8 cellular contexts compared by ENCODE assay signal in the genomic region with DNA sequence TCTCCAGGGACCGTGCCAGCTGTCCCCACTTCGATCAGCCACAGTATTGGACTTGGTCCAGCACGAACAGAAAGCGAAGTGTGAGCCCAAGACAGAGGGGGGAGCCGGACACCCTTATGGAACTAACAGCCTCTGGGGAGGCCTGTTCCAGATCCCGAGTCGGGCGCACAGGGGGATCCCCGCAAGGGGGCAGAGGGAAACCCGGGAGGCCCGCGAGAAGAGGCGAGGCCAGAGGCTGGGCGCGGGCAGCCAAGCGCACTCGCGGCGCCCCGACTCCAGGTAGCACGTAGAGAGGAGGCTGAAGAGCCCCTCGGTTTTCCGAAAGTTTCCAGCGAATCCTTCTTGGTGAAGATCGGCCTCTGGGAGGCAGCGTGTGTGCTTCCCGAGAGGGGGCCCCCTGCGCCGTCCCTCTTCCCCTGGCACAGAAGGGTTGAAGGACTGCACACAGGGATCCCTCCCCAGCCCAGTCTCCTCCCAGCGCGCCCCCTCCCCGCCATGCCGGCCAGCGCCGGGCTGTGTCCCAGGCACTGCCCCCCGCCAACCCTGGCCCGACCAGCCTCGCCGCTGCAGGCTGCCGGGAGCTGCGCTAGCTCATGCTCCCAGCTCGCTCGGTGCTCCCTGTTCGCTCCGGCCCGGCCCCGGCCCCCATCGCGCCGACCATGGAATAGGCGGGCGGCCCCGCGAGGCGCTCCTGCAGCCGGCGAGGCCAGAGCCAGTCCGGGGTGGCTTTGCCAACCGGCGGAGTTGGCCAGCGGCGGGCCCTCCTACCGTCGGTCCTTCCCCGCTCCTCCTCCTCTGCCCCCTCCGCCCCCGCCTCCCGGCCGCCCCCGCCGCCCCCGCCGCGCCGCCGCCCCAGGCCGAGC. TPM values are rescaled to one million over a fixed set of nuclear protein-coding genes. Genes with fewer than 3 reads are reported as not detected.
A peak's percentile ranks its signal among the peaks of the same experiment; 100 is the strongest.
DNase-seq lines count a peak whose midpoint lies in the region; ATAC-seq, FAIRE-seq and TF ChIP-seq lines count a peak whose summit lies in the region.

No MANE protein-coding gene starts in this region.

- H3K9ac ChIP-seq in mammary epithelial cell (ENCODE audit: insufficient read depth, low read length), result no peak overlapping the region

- ATAC-seq in left lung, result peak; percentile 54
- ATAC-seq in HG03097 (IDR thresholded peaks at IDR 0.05; ENCODE audit: low FRiP score, unreplicated experiment), result no peak

- H3K9me3 ChIP-seq in mammary epithelial cell (replicated peaks; ENCODE audit: insufficient read depth, low read length) (no peaks in the 10 kb centered on the region), left lung (no peaks in the 10 kb centered on the region), testis (no peaks in the 10 kb centered on the region)

- no peak overlapping the region for H3K27ac ChIP-seq in HL-60 (replicated peaks)
- H3K27ac ChIP-seq in mammary epithelial cell (ENCODE audit: insufficient read depth, low read depth, low read length), result no peak overlapping the region
- H3K27ac ChIP-seq in left lung, result peak overlapping the region in 1 of 2 donors; percentile 18
- H3K27ac ChIP-seq in testis, result peak overlapping the region; percentile 39 to 50

- CTCF ChIA-PET in mammary epithelial cell (lab: Charles Lee; ENCODE audit: low non-redundant PET), result no interaction called here

- no peaks in the 10 kb centered on the region for H3K79me2 ChIP-seq in mammary epithelial cell (ENCODE audit: insufficient read depth, low read length)

- in situ Hi-C loops in mammary epithelial cell (cut with MboI; ENCODE audit: low sequenced_read_pairs in 2 of 2), result loop anchor here in 1 of 2 donors (25.0 kb wide), 1 partner anchor 575 kb away; no protein-coding TSS in a partner anchor

- H4K20me1 ChIP-seq in mammary epithelial cell (ENCODE audit: insufficient read depth, low read length), result no peaks in the 10 kb centered on the region

- 25% methylated on average over 4 of the region's 77 CpGs for WGBS in mammary epithelial cell (ENCODE audit: low coverage, missing lambda C conversion rate)
- WGBS in testis, 2 donors, result 0 to 1% methylated on average over 14 to 45 of the region's 77 CpGs

- intact Hi-C loops in mammary epithelial cell (cut with micrococcal nuclease) (no loop called here), left lung (cut with DNase I) (no loop called here), testis (cut with DNase I; ENCODE audit: low total_unique reads) (loop anchor here (10.0 kb wide), 2 partner anchors 373 to 453 kb away; no protein-coding TSS in a partner anchor)

- FAIRE-seq in GM12891 (lab: Jason Lieb, UNC), result no peak

- H3K36me3 ChIP-seq in mammary epithelial cell (ENCODE audit: insufficient read depth, low read length) (no peaks in the 10 kb centered on the region), left lung (no peaks in the 10 kb centered on the region), testis (ENCODE audit: low read depth, missing control alignments) (no peaks in the 10 kb centered on the region)

- TF ChIP-seq POLR2A in testis (IDR thresholded peaks at IDR 0.05) (no peak), GM12891 (IDR thresholded peaks at IDR 0.05; ENCODE audit: low read depth, low read length) (no peak)

- TF ChIP-seq CTCF in HL-60 (IDR thresholded peaks at IDR 0.05; ENCODE audit: insufficient read depth, low read length) (no peak), mammary epithelial cell (conservative IDR thresholded peaks at IDR 0.05 in 1 of 2, IDR thresholded peaks at IDR 0.05 in 1 of 2; ENCODE audit: extremely low read depth in 1 of 2, insufficient read depth in 1 of 2, low read depth in 1 of 2, low read length in 2 of 2) (no peak), left lung (IDR thresholded peaks at IDR 0.05) (no peak), testis (IDR thresholded peaks at IDR 0.05) (no peak)

- dilution Hi-C loops in mammary epithelial cell (cut with HindIII; ENCODE audit: low sequenced_read_pairs), result no loop called here

- peaks cover 34% of the 10 kb centered on the region for H3K27me3 ChIP-seq in HL-60 (ENCODE audit: insufficient read depth, poor library complexity, severe bottlenecking)
- peaks cover 32% of the 10 kb centered on the region for H3K27me3 ChIP-seq in mammary epithelial cell (ENCODE audit: insufficient read depth, low read length)
- peaks cover 6 to 53% of the 10 kb centered on the region in 2 donors for H3K27me3 ChIP-seq in left lung
- H3K27me3 ChIP-seq in testis, result no peaks in the 10 kb centered on the region

- DNase-seq in Ammon's horn (ENCODE audit: low spot score), result peak; percentile 42
- no peak for DNase-seq in HL-60 (ENCODE audit: low read depth in 1 of 2, low spot score in 1 of 2)
- DNase-seq in mammary epithelial cell, result no peak
- peak; percentile 53 to 87 for DNase-seq in left lung
- DNase-seq in testis, result peak; percentile 32
- no peak for DNase-seq in GM12891 (ENCODE audit: insufficient read length, low spot score)
- no peak for DNase-seq in cerebellar nuclear complex (lab: John Stamatoyannopoulos, UW)

- H3K4me3 ChIP-seq in HL-60 (replicated peaks; ENCODE audit: insufficient read depth, low read length), result peak overlapping the region; percentile 33; the same call in 1 of the 2 replicates
- peak overlapping the region in 2 of 3 experiments; percentile 9 to 43 for H3K4me3 ChIP-seq in mammary epithelial cell (replicated peaks in 1 of 3; ENCODE audit: insufficient read depth in 1 of 3, low read depth in 2 of 3, low read length in 3 of 3)
- H3K4me3 ChIP-seq in left lung, result peak overlapping the region; percentile 36 to 52
- peak overlapping the region; percentile 62 to 69 for H3K4me3 ChIP-seq in testis

- H3K4me1 ChIP-seq in mammary epithelial cell (ENCODE audit: insufficient read depth, low read length) (peaks cover 2% of the 10 kb centered on the region), left lung (peaks cover 9 to 19% of the 10 kb centered on the region in 2 donors), testis (no peaks in the 10 kb centered on the region)

- BruUV-seq in mammary epithelial cell (replicated peaks; lab: Mats Ljungman, UMichigan), result no TSS peak

- H3K4me2 ChIP-seq in mammary epithelial cell (ENCODE audit: insufficient read depth, low read depth, low read length), result peak overlapping the region; percentile 75

- peak overlapping the region; percentile 55 for H2AFZ ChIP-seq in mammary epithelial cell (ENCODE audit: low read depth, low read length)

TF ChIP-seq in GM12891, 5 proteins besides CTCF, POLR2A, EP300 and RAD21:
- TF ChIP-seq TAF1 (IDR thresholded peaks at IDR 0.05; ENCODE audit: low read depth, low read length) (no peak), PAX5 (IDR thresholded peaks at IDR 0.05; ENCODE audit: insufficient read depth, low read length, severe bottlenecking) (no peak), SPI1 (IDR thresholded peaks at IDR 0.05; ENCODE audit: low read depth, low read length) (no peak), POU2F2 (IDR thresholded peaks at IDR 0.05; ENCODE audit: low read depth, low read length) (no peak), POLR2AphosphoS5 (IDR thresholded peaks at IDR 0.05; ENCODE audit: low read depth, low read length) (no peak)

RNA-seq across cellular contexts. Expression of gene SLC24A3, which starts 0.6 kb away (rescaled TPM):
- under 1 TPM in 1 of 2 donors, not detected in 1; 0.17 TPM for total RNA-seq in mammary epithelial cell
- polyA plus RNA-seq in mammary epithelial cell, result not detected
- not detected for polyA minus RNA-seq in mammary epithelial cell
- total RNA-seq in left lung, result 1 to 10 TPM; 4.4 to 6.0 TPM
- total RNA-seq in testis, result 1 to 10 TPM; 2.4 to 3.8 TPM
- 4.5 TPM for polyA plus RNA-seq in testis (ENCODE audit: insufficient read depth, low read depth, low replicate concordance)
- polyA plus RNA-seq in GM12891 (2012; ENCODE audit: low read depth, missing spikeins), result not detected

Comparison
In these comparisons a context has a peak if more than half of its experiments do, and no peak if none do; other contexts are left out.
1. DNase-seq: peak in Ammon's horn (single experiment), left lung (2 of 2) and testis (single experiment); none in HL-60 (0 of 2), mammary epithelial cell (single experiment), GM12891 (single experiment) and cerebellar nuclear complex (0 of 2).
2. H3K27ac ChIP-seq: peak in testis (2 of 2); none in HL-60 (single experiment) and mammary epithelial cell (single experiment).
3. Peak in every context shown above with its lines, with median percentiles within 50 percentile points of each other: H3K4me3 ChIP-seq.